In genomic region chr17:72476134-72476533, GRCh38 we compare ENCODE assay signal across 1 cellular context.
TF ChIP-seq lines count a peak whose summit lies in the region.

No MANE protein-coding gene starts in this region.

TF ChIP-seq in GM23338, 12 proteins besides CTCF, POLR2A, EP300 and RAD21:
- TF ChIP-seq REST (IDR thresholded peaks at IDR 0.05; ENCODE audit: unreplicated experiment) (no peak), EZH2 (IDR thresholded peaks at IDR 0.05; ENCODE audit: low read depth, unreplicated experiment) (no peak), ETS1 (IDR thresholded peaks at IDR 0.05) (no peak), ZNF462 (CRISPR knock-in tag; IDR thresholded peaks at IDR 0.05) (no peak), CREB1 (CRISPR knock-in tag; IDR thresholded peaks at IDR 0.05; ENCODE audit: low read depth) (no peak), JUNB (IDR thresholded peaks at IDR 0.05; ENCODE audit: unreplicated experiment) (no peak), ZNF114 (CRISPR knock-in tag; IDR thresholded peaks at IDR 0.05) (no peak)
